Comparison of ENCODE assay signal across 23 cellular contexts in genomic region chr17:41098476-41098875, GRCh38. TPM values are rescaled to one million over a fixed set of nuclear protein-coding genes. Genes with fewer than 3 reads are reported as not detected.
DNase-seq lines count a peak whose midpoint lies in the region; ATAC-seq, FAIRE-seq and TF ChIP-seq lines count a peak whose summit lies in the region.
"Had no signal": no experiment of that assay in that cellular context is flagged by ENCODE, and none has a peak within 500 bp of the region (broad histone marks: within the 10 kb centered on the region; RNA-seq: fewer than 3 reads in every experiment).

No MANE protein-coding gene starts in this region.

- intact Hi-C loops in prostate gland (cut with DNase I) = no loop called here

- no peaks in the 10 kb centered on the region for H3K9me3 ChIP-seq in prostate gland
- H3K9me3 ChIP-seq: body of pancreas, neutrophil, SJSA1 had no signal

- no peak for TF ChIP-seq CTCF in astrocyte of the spinal cord (IDR thresholded peaks at IDR 0.05; ENCODE audit: low read depth, low read length)
- no peak for TF ChIP-seq CTCF in prostate gland (IDR thresholded peaks at IDR 0.05)

- no peak for ATAC-seq in GM21367 (IDR thresholded peaks at IDR 0.05; ENCODE audit: unreplicated experiment)
- ATAC-seq: body of pancreas; left ventricle myocardium superior; stimulated activated effector memory CD8-positive, alpha-beta T cell treated with anti-CD3 and anti-CD28 coated beads, Interleukin-12 subunit alpha, Interleukin-12 subunit beta, amount 100 ng/mL, for 72 hours; WTC11 had no signal

- H3K36me3 ChIP-seq in prostate gland (no peaks in the 10 kb centered on the region), H7 (replicated peaks; ENCODE audit: control insufficient read depth, insufficient read depth, low read length) (no peaks in the 10 kb centered on the region)
- H3K36me3 ChIP-seq: neutrophil, SJSA1 had no signal

- no peak overlapping the region for H3K27ac ChIP-seq in prostate gland
- H3K27ac ChIP-seq: body of pancreas, neutrophil, SJSA1 had no signal

- no peak overlapping the region for H3K4me3 ChIP-seq in astrocyte of the spinal cord (ENCODE audit: low read depth, low read length)
- H3K4me3 ChIP-seq in prostate gland = no peak overlapping the region
- no peak overlapping the region for H3K4me3 ChIP-seq in H7 (ENCODE audit: insufficient read depth, low read depth, low read length)
- H3K4me3 ChIP-seq: body of pancreas, SJSA1 had no signal

- peak; percentile 81 for FAIRE-seq in HTR-8/SVneo (lab: Jason Lieb, UNC)

- H3K27me3 ChIP-seq in prostate gland (replicated peaks; ENCODE audit: insufficient read depth) (no peaks in the 10 kb centered on the region), H7 (ENCODE audit: control insufficient read depth, insufficient read depth, low read length) (no peaks in the 10 kb centered on the region)
- H3K27me3 ChIP-seq: body of pancreas, neutrophil, SJSA1 had no signal

- in situ Hi-C loops in astrocyte of the spinal cord (cut with HindIII; ENCODE audit: low sequenced_read_pairs) = no loop called here

- WGBS in prostate gland = 81% methylated on average over 6 of the region's 6 CpGs

- H3K4me1 ChIP-seq in prostate gland (replicated peaks) = no peaks in the 10 kb centered on the region
- H3K4me1 ChIP-seq: body of pancreas had no signal

- TF ChIP-seq POLR2A in prostate gland (IDR thresholded peaks at IDR 0.05) = no peak

- DNase-seq in AG20443 (ENCODE audit: low spot score) (peak; percentile 25), HTR-8/SVneo (ENCODE audit: insufficient read length, low spot score) (no peak), astrocyte of the spinal cord (ENCODE audit: low read depth, low spot score) (peak; percentile 31), iris pigment epithelial cell (ENCODE audit: low read depth) (peak; percentile 40), prostate gland (ENCODE audit: low spot score) (no peak), H7 (no peak)
- DNase-seq in stimulated activated naive CD4-positive, alpha-beta T cell (lab: John Stamatoyannopoulos, UW) = no peak
- DNase-seq: activated CD4-positive, alpha-beta memory T cell treated with anti-CD3 and anti-CD28 coated beads, Interleukin-2, amount 10 ng/mL, durations not matched to agents 7 days and 5 days; activated T-cell treated with anti-CD3 and anti-CD28 coated beads, Interleukin-2, amount 50 U/mL, for 48 hours; body of pancreas; cortex of kidney; DMS79 treated with DMSO at 0.1 percent for 48 hours; left ventricle myocardium superior; NCI-H1417 treated with DMSO at 0.1 percent for 48 hours; NCI-H2171; stimulated activated CD4-positive, alpha-beta T cell treated with anti-CD3 and anti-CD28 coated beads, Interleukin-15, amount 100 ng/mL, for 24 hours had no signal

RNA-seq across cellular contexts. Expression of gene KRTAP4-8, which starts 0.5 kb away (rescaled TPM):
- not detected for total RNA-seq in prostate gland
- not detected in 2 replicates for total RNA-seq in H7 (2014; rRNA removed; shearing (Covaris generic))
- total RNA-seq: activated CD4-positive, alpha-beta memory T cell treated with anti-CD3 and anti-CD28 coated beads, Interleukin-2, amount 10 ng/mL, durations not matched to agents 7 days and 5 days; body of pancreas; left ventricle myocardium superior; OCI-LY7; SJSA1; T-helper 2 cell treated with Interferon-gamma antibody and Interleukin-4, amounts not matched to agents 100 ng/mL and 5 ng/mL, for 36 hours; WTC11 had no signal

RNA-seq across cellular contexts. Expression of gene KRTAP4-16, which starts 3.5 kb away (rescaled TPM):
- total RNA-seq in prostate gland = not detected
- total RNA-seq in H7 (2014; rRNA removed; shearing (Covaris generic)) = not detected in 2 replicates
- total RNA-seq: activated CD4-positive, alpha-beta memory T cell treated with anti-CD3 and anti-CD28 coated beads, Interleukin-2, amount 10 ng/mL, durations not matched to agents 7 days and 5 days; body of pancreas; left ventricle myocardium superior; OCI-LY7; SJSA1; T-helper 2 cell treated with Interferon-gamma antibody and Interleukin-4, amounts not matched to agents 100 ng/mL and 5 ng/mL, for 36 hours; WTC11 had no signal

RNA-seq across cellular contexts. Expression of gene KRTAP4-9, which starts 6.7 kb away (rescaled TPM):
- not detected for total RNA-seq in prostate gland
- total RNA-seq in H7 (2014; rRNA removed; shearing (Covaris generic)) = not detected in 2 replicates
- total RNA-seq: activated CD4-positive, alpha-beta memory T cell treated with anti-CD3 and anti-CD28 coated beads, Interleukin-2, amount 10 ng/mL, durations not matched to agents 7 days and 5 days; body of pancreas; left ventricle myocardium superior; OCI-LY7; SJSA1; T-helper 2 cell treated with Interferon-gamma antibody and Interleukin-4, amounts not matched to agents 100 ng/mL and 5 ng/mL, for 36 hours; WTC11 had no signal

RNA-seq across cellular contexts. Expression of gene KRTAP4-7, which starts 14.5 kb away (rescaled TPM):
- total RNA-seq in prostate gland = not detected
- total RNA-seq in H7 (2014; rRNA removed; shearing (Covaris generic)) = not detected in 2 replicates
- total RNA-seq: activated CD4-positive, alpha-beta memory T cell treated with anti-CD3 and anti-CD28 coated beads, Interleukin-2, amount 10 ng/mL, durations not matched to agents 7 days and 5 days; body of pancreas; left ventricle myocardium superior; OCI-LY7; SJSA1; T-helper 2 cell treated with Interferon-gamma antibody and Interleukin-4, amounts not matched to agents 100 ng/mL and 5 ng/mL, for 36 hours; WTC11 had no signal

RNA-seq across cellular contexts. Expression of gene KRTAP4-11, which starts 19.7 kb away (rescaled TPM):
- total RNA-seq in prostate gland = not detected
- not detected in 2 replicates for total RNA-seq in H7 (2014; rRNA removed; shearing (Covaris generic))
- total RNA-seq: activated CD4-positive, alpha-beta memory T cell treated with anti-CD3 and anti-CD28 coated beads, Interleukin-2, amount 10 ng/mL, durations not matched to agents 7 days and 5 days; body of pancreas; left ventricle myocardium superior; OCI-LY7; SJSA1; T-helper 2 cell treated with Interferon-gamma antibody and Interleukin-4, amounts not matched to agents 100 ng/mL and 5 ng/mL, for 36 hours; WTC11 had no signal

Comparison
In these comparisons a context has a peak if more than half of its experiments do, and no peak if none do; other contexts are left out.
1. DNase-seq: peak in AG20443 (single experiment), astrocyte of the spinal cord (single experiment) and iris pigment epithelial cell (single experiment); none in HTR-8/SVneo (single experiment), prostate gland (single experiment), H7 (single experiment) and stimulated activated naive CD4-positive, alpha-beta T cell (0 of 6).